ENCODE assay signal across 14 cellular contexts in genomic region chr4:2910409-2910808, GRCh38. TPM values are rescaled to one million over a fixed set of nuclear protein-coding genes. Genes with fewer than 3 reads are reported as not detected.
DNase-seq lines count a peak whose midpoint lies in the region; ATAC-seq and TF ChIP-seq lines count a peak whose summit lies in the region.
"Had no signal": no experiment of that assay in that cellular context is flagged by ENCODE, and none has a peak within 500 bp of the region (broad histone marks: within the 10 kb centered on the region; RNA-seq: fewer than 3 reads in every experiment).

No MANE protein-coding gene starts in this region.

- intact Hi-C loops in A673 (cut with micrococcal nuclease; ENCODE audit: unreplicated experiment): no loop called here

- H3K36me3 ChIP-seq in A673 (ENCODE audit: insufficient read depth, low read length, poor library complexity, severe bottlenecking): peaks cover 53% of the 10 kb centered on the region

- H3K4me1 ChIP-seq in A673 (ENCODE audit: insufficient read depth, low read length, poor library complexity, severe bottlenecking): no peaks in the 10 kb centered on the region

- peak overlapping the region; percentile 43 for H3K27ac Mint-ChIP-seq in T-helper 17 cell

- H3K4me3 Mint-ChIP-seq in T-helper 17 cell: no peak overlapping the region

- TF ChIP-seq CTCF in A673 (conservative IDR thresholded peaks at IDR 0.05; ENCODE audit: low read depth, low read length): 0 out of 2 replicates have a peak, but pooled peaks have one; percentile 16
- TF ChIP-seq CTCF in GM12873 (IDR thresholded peaks at IDR 0.05; ENCODE audit: insufficient read depth, low read depth, low read length, missing control alignments): peak; percentile 37
- TF ChIP-seq CTCF in epithelial cell of proximal tubule (conservative IDR thresholded peaks at IDR 0.05; ENCODE audit: low read depth, low read length): peak; percentile 8

- no peak overlapping the region for H3K27ac ChIP-seq in A673 (ENCODE audit: low read depth, low read length, poor library complexity, severe bottlenecking)

- H3K4me3 ChIP-seq in A673 (ENCODE audit: low read depth, low read length, poor library complexity, severe bottlenecking) (no peak overlapping the region), epithelial cell of proximal tubule (ENCODE audit: low read depth, low read length) (no peak overlapping the region)

- peaks cover 20% of the 10 kb centered on the region for H3K4me1 Mint-ChIP-seq in T-helper 17 cell

- no TSS peak for BruUV-seq in A673 (replicated peaks; lab: Mats Ljungman, UMichigan)

- POLR2A ChIA-PET in A673 (lab: Charles Lee; ENCODE audit: low non-redundant PET): no interaction called here

- H3K9me3 ChIP-seq in A673 (ENCODE audit: low read depth, low read length, poor library complexity, severe bottlenecking) (no peaks in the 10 kb centered on the region), T-helper 17 cell (ENCODE audit: control insufficient read depth, low read length, poor library complexity, severe bottlenecking) (no peaks in the 10 kb centered on the region)

- no peaks in the 10 kb centered on the region for H3K27me3 ChIP-seq in A673 (replicated peaks; ENCODE audit: insufficient read depth, low read depth, low read length, poor library complexity)

- CTCF ChIA-PET in A673 (lab: Charles Lee): interaction anchor here (0.5 kb wide), 1 partner anchor 146 kb away, joined by 4 read pairs; no protein-coding TSS in a partner anchor

- DNase-seq in A673 (ENCODE audit: low spot score) (no peak), T-helper 17 cell (no peak), epithelial cell of proximal tubule (ENCODE audit: low read depth) (no peak), HK-2 (ENCODE audit: unreplicated experiment) (no peak), GM19238 (ENCODE audit: insufficient read length, low spot score) (no peak)
- no peak for DNase-seq in stimulated activated CD4-positive, alpha-beta T cell treated with anti-CD3 and anti-CD28 coated beads, Interleukin-15, amount 100 ng/mL, for 24 hours
- DNase-seq: activated CD4-positive, alpha-beta T cell treated with anti-CD3 and anti-CD28 coated beads for 48 hours; DMS79; effector memory CD4-positive, alpha-beta T cell; MM.1S; NCI-H2171 treated with DMSO at 0.1 percent for 48 hours; stimulated activated CD4-positive, alpha-beta T cell treated with anti-CD3 and anti-CD28 coated beads, Interleukin-2, amount 100 ng/mL, for 24 hours had no signal

- no peaks in the 10 kb centered on the region for H3K27me3 Mint-ChIP-seq in T-helper 17 cell

- ATAC-seq in T-helper 17 cell (no peak), GM18873 (IDR thresholded peaks at IDR 0.05; ENCODE audit: low FRiP score, unreplicated experiment) (no peak)

- peaks cover 3% of the 10 kb centered on the region for H3K36me3 Mint-ChIP-seq in T-helper 17 cell (ENCODE audit: low read depth)

RNA-seq across cellular contexts. Expression of gene NOP14, which starts 52.8 kb away (rescaled TPM):
- total RNA-seq in A673 (2021) (60.9 and 69.9 TPM in 2 replicates), T-helper 17 cell (10 to 100 TPM; 32.8 to 34.0 TPM), epithelial cell of proximal tubule (26.0 and 35.1 TPM in 2 replicates)

RNA-seq across cellular contexts. Expression of gene GRK4, which starts 53.0 kb away (rescaled TPM):
- total RNA-seq in A673 (2021): 5.9 and 7.5 TPM in 2 replicates
- total RNA-seq in T-helper 17 cell: 1 to 10 TPM; 1.7 to 3.6 TPM
- 1.3 and 2.8 TPM in 2 replicates for total RNA-seq in epithelial cell of proximal tubule
